ENCODE assay signal across 30 cellular contexts in genomic region chr22:30955153-30955552, GRCh38.
"Had no signal": no experiment of that assay in that cellular context is flagged by ENCODE, and none has a peak within 500 bp of the region (broad histone marks: within the 10 kb centered on the region; RNA-seq: fewer than 3 reads in every experiment).

No MANE protein-coding gene starts in this region.

- H3K9me3 ChIP-seq: ascending aorta, colonic mucosa, ovary, uterus had no signal

- H3K4me1 Mint-ChIP-seq: activated B cell treated with CpG ODN at 0.5 μM for 24 hours had no signal

- ATAC-seq: activated naive CD4-positive, alpha-beta T cell treated with anti-CD3 and anti-CD28 coated beads, Interleukin-2, amount 50 U/mL, for 72 hours; activated T-cell treated with anti-CD3 and anti-CD28 coated beads, Interleukin-2, amount 50 U/mL, for 72 hours; left colon; sciatic nerve had no signal

- H3K27me3 ChIP-seq: ascending aorta, cardiac muscle cell, colonic mucosa, dorsolateral prefrontal cortex, ovary, uterus had no signal

- H3K9me3 Mint-ChIP-seq: activated B cell treated with CpG ODN at 0.5 μM for 24 hours; activated CD4-positive, alpha-beta memory T cell treated with anti-CD3 and anti-CD28 coated beads for 36 hours; activated naive CD4-positive, alpha-beta T cell treated with anti-CD3 and anti-CD28 coated beads, Interleukin-2, amount 50 U/mL, for 72 hours; activated T-cell treated with anti-CD3 and anti-CD28 coated beads, Interleukin-2, amount 50 U/mL, for 72 hours; brain; stimulated activated naive CD8-positive, alpha-beta T cell treated with anti-CD3 and anti-CD28 coated beads, Interleukin-15, Interleukin-2, amounts not matched to agents 100 ng/mL and 50 ng/mL, for 24 hours; T-helper 2 cell treated with Interferon-gamma antibody and Interleukin-4, amounts not matched to agents 5 μg/mL and 100 μg/mL, for 36 hours; type B pancreatic cell had no signal

- H3K4me3 ChIP-seq: ascending aorta, cardiac muscle cell, colonic mucosa, dorsolateral prefrontal cortex, ovary, skin epidermis, uterus had no signal

- H3K27me3 Mint-ChIP-seq: activated B cell treated with CpG ODN at 0.5 μM for 24 hours; activated CD4-positive, alpha-beta memory T cell treated with anti-CD3 and anti-CD28 coated beads for 36 hours; brain; progenitor cell of endocrine pancreas; stimulated activated naive CD8-positive, alpha-beta T cell treated with anti-CD3 and anti-CD28 coated beads, Interleukin-15, Interleukin-2, amounts not matched to agents 100 ng/mL and 50 ng/mL, for 24 hours; type B pancreatic cell had no signal

- H3K27ac Mint-ChIP-seq: activated B cell treated with CpG ODN at 0.5 μM for 24 hours; activated CD4-positive, alpha-beta memory T cell treated with anti-CD3 and anti-CD28 coated beads for 36 hours; brain; progenitor cell of endocrine pancreas; stimulated activated naive CD8-positive, alpha-beta T cell treated with anti-CD3 and anti-CD28 coated beads, Interleukin-15, Interleukin-2, amounts not matched to agents 100 ng/mL and 50 ng/mL, for 24 hours; T-helper 2 cell treated with Interferon-gamma antibody and Interleukin-4, amounts not matched to agents 5 μg/mL and 100 μg/mL, for 36 hours; type B pancreatic cell had no signal

- H3K27ac ChIP-seq: ascending aorta, cardiac muscle cell, colonic mucosa, dorsolateral prefrontal cortex, ovary, skin epidermis, uterus had no signal

- DNase-seq: activated B cell treated with CpG ODN at 0.5 μM for 24 hours; activated CD4-positive, alpha-beta memory T cell treated with anti-CD3 and anti-CD28 coated beads for 36 hours; activated CD4-positive, alpha-beta T cell treated with anti-CD3 and anti-CD28 coated beads for 4 hours; activated T-cell treated with anti-CD3 and anti-CD28 coated beads, Interleukin-2, amount 50 U/mL, for 72 hours; cerebellar nuclear complex; colonic mucosa; dorsolateral prefrontal cortex; effector memory CD4-positive, alpha-beta T cell; erythroblast; foreskin fibroblast; head of caudate nucleus; hippocampal formation; left colon; mammary epithelial cell; ovary; retina; stimulated activated CD4-positive, alpha-beta T cell treated with anti-CD3 and anti-CD28 coated beads, Interleukin-12 subunit alpha, Interleukin-12 subunit beta, amount 100 ng/mL, for 4 hours; stimulated activated CD4-positive, alpha-beta T cell treated with anti-CD3 and anti-CD28 coated beads, Interleukin-4, amount 100 ng/mL, for 1 hour; substantia nigra; uterus had no signal

- H3K4me1 ChIP-seq: colonic mucosa, uterus had no signal

- H3K4me3 Mint-ChIP-seq: activated B cell treated with CpG ODN at 0.5 μM for 24 hours; activated CD4-positive, alpha-beta memory T cell treated with anti-CD3 and anti-CD28 coated beads for 36 hours; activated T-cell treated with anti-CD3 and anti-CD28 coated beads, Interleukin-2, amount 50 U/mL, for 72 hours; brain; stimulated activated naive CD8-positive, alpha-beta T cell treated with anti-CD3 and anti-CD28 coated beads, Interleukin-15, Interleukin-2, amounts not matched to agents 100 ng/mL and 50 ng/mL, for 24 hours; T-helper 2 cell treated with Interferon-gamma antibody and Interleukin-4, amounts not matched to agents 5 μg/mL and 100 μg/mL, for 36 hours; type B pancreatic cell had no signal

- H3K36me3 ChIP-seq: ovary, uterus had no signal
